In genomic region chr2:173107629-173108022, GRCh38 we compare ENCODE assay signal across 21 cellular contexts. TPM values are rescaled to one million over a fixed set of nuclear protein-coding genes. Genes with fewer than 3 reads are reported as not detected.
A peak's percentile ranks its signal among the peaks of the same experiment; 100 is the strongest.
DNase-seq lines count a peak whose midpoint lies in the region; ATAC-seq and TF ChIP-seq lines count a peak whose summit lies in the region.
"Had no signal": no experiment of that assay in that cellular context is flagged by ENCODE, and none has a peak within 500 bp of the region (broad histone marks: within the 10 kb centered on the region; RNA-seq: fewer than 3 reads in every experiment).

No MANE protein-coding gene starts in this region.

- WGBS in heart right ventricle, 2 donors = 75% methylated on average over 6 of the region's 6 CpGs
- WGBS in gastroesophageal sphincter (ENCODE audit: low coverage in 1 of 2), 2 donors = 86 to 92% methylated on average over 6 of the region's 6 CpGs

- H3K27ac Mint-ChIP-seq in mesothelial cell of epicardium = no peak overlapping the region

- no peak for TF ChIP-seq POLR2A in gastroesophageal sphincter (IDR thresholded peaks at IDR 0.05)

- H3K27ac ChIP-seq in heart right ventricle (peak overlapping the region in 4 of 10 donors; percentile 9 to 52 (median 24)), right atrium auricular region (no peak overlapping the region), SJSA1 (peak overlapping the region; percentile 86; the same call in 1 of the 2 replicates), gastroesophageal sphincter (peak overlapping the region in 3 of 4 donors; percentile 32 to 60 (median 40)), colonic mucosa (no peak overlapping the region)
- H3K27ac ChIP-seq: RWPE1, SJCRH30 had no signal

- H3K36me3 ChIP-seq in heart right ventricle (no peaks in the 10 kb centered on the region), right atrium auricular region (no peaks in the 10 kb centered on the region), SJSA1 (peaks cover 11% of the 10 kb centered on the region; the same call in 1 of the 2 replicates), gastroesophageal sphincter (no peaks in the 10 kb centered on the region), colonic mucosa (no peaks in the 10 kb centered on the region)
- H3K36me3 ChIP-seq: BE2C, SJCRH30 had no signal

- H3K9me3 ChIP-seq in heart right ventricle (peaks cover 0 to 17% (median 0%) of the 10 kb centered on the region in 11 donors), right atrium auricular region (peaks cover 0 to 5% of the 10 kb centered on the region in 2 donors), SJSA1 (replicated peaks) (no peaks in the 10 kb centered on the region; the same call in 1 of the 2 replicates), gastroesophageal sphincter (no peaks in the 10 kb centered on the region), colonic mucosa (no peaks in the 10 kb centered on the region)
- H3K9me3 ChIP-seq: BE2C, SJCRH30 had no signal

- H3K27me3 Mint-ChIP-seq in mesothelial cell of epicardium (ENCODE audit: low read depth) = no peaks in the 10 kb centered on the region

- H3K4me1 ChIP-seq in heart right ventricle (peaks cover 0 to 67% (median 23%) of the 10 kb centered on the region in 9 donors), right atrium auricular region (peaks cover 0 to 21% of the 10 kb centered on the region in 2 donors), SJSA1 (replicated peaks) (peaks cover 37% of the 10 kb centered on the region), gastroesophageal sphincter (peaks cover 0 to 77% (median 4%) of the 10 kb centered on the region in 3 donors), colonic mucosa (no peaks in the 10 kb centered on the region)
- H3K4me1 ChIP-seq: BE2C had no signal

- H3K4me1 Mint-ChIP-seq in mesothelial cell of epicardium = peaks cover 14% of the 10 kb centered on the region

- H3K36me3 Mint-ChIP-seq in mesothelial cell of epicardium = peaks cover 24% of the 10 kb centered on the region

- H3K9me3 Mint-ChIP-seq in mesothelial cell of epicardium = peaks cover 20% of the 10 kb centered on the region

- TF ChIP-seq CTCF in heart right ventricle (IDR thresholded peaks at IDR 0.05) (no peak), right atrium auricular region (IDR thresholded peaks at IDR 0.05) (no peak), gastroesophageal sphincter (IDR thresholded peaks at IDR 0.05) (no peak), mesothelial cell of epicardium (IDR thresholded peaks at IDR 0.05; ENCODE audit: unreplicated experiment) (no peak), colonic mucosa (IDR thresholded peaks at IDR 0.05) (no peak)

- H3K27me3 ChIP-seq in heart right ventricle = no peaks in the 10 kb centered on the region
- H3K27me3 ChIP-seq in right atrium auricular region = no peaks in the 10 kb centered on the region
- H3K27me3 ChIP-seq in SJSA1 (replicated peaks) = no peaks in the 10 kb centered on the region
- H3K27me3 ChIP-seq in gastroesophageal sphincter = no peaks in the 10 kb centered on the region
- no peaks in the 10 kb centered on the region for H3K27me3 ChIP-seq in colonic mucosa
- H3K27me3 ChIP-seq: BE2C, SJCRH30 had no signal

- H3K4me3 Mint-ChIP-seq in mesothelial cell of epicardium = no peak overlapping the region

- H3K4me3 ChIP-seq in heart right ventricle = no peak overlapping the region
- no peak overlapping the region for H3K4me3 ChIP-seq in right atrium auricular region
- H3K4me3 ChIP-seq in SJSA1 = no peak overlapping the region
- no peak overlapping the region for H3K4me3 ChIP-seq in gastroesophageal sphincter
- no peak overlapping the region for H3K4me3 ChIP-seq in colonic mucosa
- H3K4me3 ChIP-seq: PC-9, SJCRH30 had no signal

- intact Hi-C loops in heart right ventricle (cut with DNase I) (no loop called here), colonic mucosa (cut with DNase I) (no loop called here)

- ATAC-seq in heart right ventricle = peak in 6 of 8 donors; percentile 66 to 84 (median 72)
- no peak for ATAC-seq in gastroesophageal sphincter
- ATAC-seq: HepG2 had no signal

- no peak overlapping the region for H3K9ac ChIP-seq in colonic mucosa (ENCODE audit: low read depth in 2 of 2, low read length in 2 of 2)

- no peak for TF ChIP-seq EP300 in gastroesophageal sphincter (IDR thresholded peaks at IDR 0.05)

- DNase-seq in heart right ventricle (no peak), right atrium auricular region (ENCODE audit: low spot score) (no peak), SJSA1 (ENCODE audit: low read depth in 1 of 2, low spot score in 2 of 2) (no peak), mesothelial cell of epicardium (ENCODE audit: low spot score in 2 of 2, unreplicated experiment in 2 of 2) (no peak), colonic mucosa (no peak), HT-29 (ENCODE audit: low spot score) (no peak)
- DNase-seq: BE2C, EL, GF-D8, KG1, NCI-H1092 treated with DMSO at 0.1 percent for 48 hours, NCI-H1436 treated with DMSO at 0.1 percent for 48 hours, NCI-H1930, NCI-H2227 treated with DMSO at 0.1 percent for 48 hours, NCI-H510A, NCI-H748 treated with DMSO at 0.1 percent for 48 hours, PC-9, SJCRH30 had no signal

RNA-seq across cellular contexts. Expression of gene MAP3K20, which starts 32.0 kb away (rescaled TPM):
- 100 to 1,000 TPM; 357 to 560 (median 437) TPM for total RNA-seq in heart right ventricle
- polyA plus RNA-seq in heart right ventricle = 10 to 100 TPM; 63.2 to 64.7 TPM
- 100 to 1,000 TPM; 141 to 223 TPM for total RNA-seq in right atrium auricular region
- total RNA-seq in SJSA1 (2014; rRNA removed; shearing (Covaris generic)) = 73.5 and 95.7 TPM in 2 replicates
- total RNA-seq in gastroesophageal sphincter = 100 to 1,000 TPM; 318 to 496 (median 327) TPM
- 33.7 to 37.1 TPM (median 34.1 TPM) in 3 replicates for total RNA-seq in mesothelial cell of epicardium
- total RNA-seq in colonic mucosa = 10 to 100 TPM; 22.6 to 38.9 TPM
- total RNA-seq in HT-29 (2014; rRNA removed; shearing (Covaris generic)) = 17.4 and 18.4 TPM in 2 replicates

Comparison
In these comparisons a context has a peak if more than half of its experiments do, and no peak if none do; other contexts are left out.
1. H3K27ac ChIP-seq: peak in SJSA1 (single experiment) and gastroesophageal sphincter (3 of 4); none in right atrium auricular region (0 of 2) and colonic mucosa (single experiment).